In genomic region chr1:89844236-89844807, GRCh38 we compare ENCODE assay signal across 8 cellular contexts. TPM values are rescaled to one million over a fixed set of nuclear protein-coding genes. Genes with fewer than 3 reads are reported as not detected.
DNase-seq lines count a peak whose midpoint lies in the region; TF ChIP-seq lines count a peak whose summit lies in the region.

No MANE protein-coding gene starts in this region.

- peaks cover 4% of the 10 kb centered on the region for H3K4me1 ChIP-seq in fibroblast of lung (ENCODE audit: control insufficient read depth, extremely low read depth, insufficient read depth, low read length)

- H4K20me1 ChIP-seq in fibroblast of lung (ENCODE audit: control insufficient read depth, extremely low read depth, insufficient read depth, low read length) = no peaks in the 10 kb centered on the region

- peak overlapping the region; percentile 93 for H3K9ac ChIP-seq in fibroblast of lung (ENCODE audit: insufficient read depth, low read length)

- H3K4me3 Mint-ChIP-seq in activated CD4-positive, alpha-beta memory T cell treated with anti-CD3 and anti-CD28 coated beads, Interleukin-2, amount 10 ng/mL, durations not matched to agents 7 days and 5 days = peak overlapping the region; percentile 95

- peak overlapping the region; percentile 96 for H3K4me2 ChIP-seq in fibroblast of lung (ENCODE audit: extremely low read depth, insufficient read depth, low read length)

- peak overlapping the region; percentile 82 for H3K27ac Mint-ChIP-seq in activated CD4-positive, alpha-beta memory T cell treated with anti-CD3 and anti-CD28 coated beads, Interleukin-2, amount 10 ng/mL, durations not matched to agents 7 days and 5 days

- peak overlapping the region; percentile 77 for H3K27ac ChIP-seq in fibroblast of lung (ENCODE audit: insufficient read depth, low read length)

- H2AFZ ChIP-seq in fibroblast of lung (ENCODE audit: low read length) = peak overlapping the region; percentile 24

- H3K9me3 ChIP-seq in fibroblast of lung (ENCODE audit: control insufficient read depth, insufficient read depth, low read depth, low read length) = no peaks in the 10 kb centered on the region

- H3K36me3 ChIP-seq in fibroblast of lung (ENCODE audit: control insufficient read depth, insufficient read depth, low read length) = no peaks in the 10 kb centered on the region

- H3K27me3 ChIP-seq in fibroblast of lung (ENCODE audit: control insufficient read depth, insufficient read depth, low read length) = no peaks in the 10 kb centered on the region

- H3K36me3 Mint-ChIP-seq in activated CD4-positive, alpha-beta memory T cell treated with anti-CD3 and anti-CD28 coated beads, Interleukin-2, amount 10 ng/mL, durations not matched to agents 7 days and 5 days (ENCODE audit: low read depth) = peaks cover 27% of the 10 kb centered on the region

- H3K4me3 ChIP-seq in fibroblast of lung (replicated peaks in 1 of 4; ENCODE audit: control extremely low read depth in 1 of 4, insufficient read depth in 1 of 4, low read depth in 3 of 4, low read length in 4 of 4) = peak overlapping the region; percentile 76 to 81 (median 79)

- TF ChIP-seq CTCF in fibroblast of lung (conservative IDR thresholded peaks at IDR 0.05 in 1 of 2, IDR thresholded peaks at IDR 0.05 in 1 of 2; ENCODE audit: low read depth in 1 of 2, low read length in 2 of 2) = no peak

- peak; percentile 9 for DNase-seq in H4 (ENCODE audit: low spot score)
- DNase-seq in activated CD4-positive, alpha-beta memory T cell treated with anti-CD3 and anti-CD28 coated beads, Interleukin-2, amount 10 ng/mL, durations not matched to agents 7 days and 5 days = no peak
- peak; percentile 11 to 62 for DNase-seq in fibroblast of lung (ENCODE audit: low read depth in 2 of 2)
- peak in 3 of 4 experiments; percentile 23 to 38 (median 27) for DNase-seq in stimulated activated CD4-positive, alpha-beta T cell treated with anti-CD3 and anti-CD28 coated beads, Interleukin-1b, Interleukin-23, amount 100 ng/mL, for 24 hours (ENCODE audit: low read depth in 4 of 4, low spot score in 1 of 4)
- DNase-seq in NCI-H226 = no peak
- no peak for DNase-seq in glomerular visceral epithelial cell (ENCODE audit: extremely low spot score)
- no peak for DNase-seq in DMS153 treated with DMSO at 0.1 percent for 48 hours (lab: John Stamatoyannopoulos, UW; ENCODE audit: unreplicated experiment)
- DNase-seq in NCI-H2227 treated with DMSO at 0.1 percent for 48 hours (lab: John Stamatoyannopoulos, UW) = no peak

- POLR2A ChIA-PET in activated CD4-positive, alpha-beta memory T cell treated with anti-CD3 and anti-CD28 coated beads, Interleukin-2, amount 10 ng/mL, durations not matched to agents 7 days and 5 days (lab: Charles Lee) = interaction anchor here (0.6 to 3.0 kb wide), 19 partner anchors 11 to 359 kb away, joined by 3 to 38 read pairs (median 5); partner anchors contain the start of genes LRRC8C, LRRC8D and ZNF326

- peaks cover 5% of the 10 kb centered on the region for H3K79me2 ChIP-seq in fibroblast of lung (ENCODE audit: control insufficient read depth, insufficient read depth, low read length)

- CTCF ChIA-PET in activated CD4-positive, alpha-beta memory T cell treated with anti-CD3 and anti-CD28 coated beads, Interleukin-2, amount 10 ng/mL, durations not matched to agents 7 days and 5 days (lab: Charles Lee) = interaction anchor here (0.6 to 2.7 kb wide), 20 partner anchors 8 to 1850 kb away, joined by 3 to 17 read pairs (median 6); no protein-coding TSS in a partner anchor

- H3K4me1 Mint-ChIP-seq in activated CD4-positive, alpha-beta memory T cell treated with anti-CD3 and anti-CD28 coated beads, Interleukin-2, amount 10 ng/mL, durations not matched to agents 7 days and 5 days = peaks cover 65% of the 10 kb centered on the region

- no peaks in the 10 kb centered on the region for H3K27me3 Mint-ChIP-seq in activated CD4-positive, alpha-beta memory T cell treated with anti-CD3 and anti-CD28 coated beads, Interleukin-2, amount 10 ng/mL, durations not matched to agents 7 days and 5 days

- H3K9me3 Mint-ChIP-seq in activated CD4-positive, alpha-beta memory T cell treated with anti-CD3 and anti-CD28 coated beads, Interleukin-2, amount 10 ng/mL, durations not matched to agents 7 days and 5 days = no peaks in the 10 kb centered on the region

RNA-seq across cellular contexts. Expression of gene LRRC8D, which starts 23.5 kb away (rescaled TPM):
- total RNA-seq in H4 (2014; rRNA removed; shearing (Covaris generic)) = 22.9 and 25.2 TPM in 2 replicates
- total RNA-seq in activated CD4-positive, alpha-beta memory T cell treated with anti-CD3 and anti-CD28 coated beads, Interleukin-2, amount 10 ng/mL, durations not matched to agents 7 days and 5 days = 10 to 100 TPM; 19.4 to 20.3 TPM
- total RNA-seq in fibroblast of lung = 28.8 and 41.0 TPM in 2 replicates
- 40.0 and 58.1 TPM in 2 replicates for polyA plus RNA-seq in fibroblast of lung
- polyA plus RNA-seq in fibroblast of lung (2012) = 21.9 and 30.3 TPM in 2 replicates
- 16.8 and 22.9 TPM in 2 replicates for polyA minus RNA-seq in fibroblast of lung (ENCODE audit: low replicate concordance)

Comparison
In these comparisons a context has a peak if more than half of its experiments do, and no peak if none do; other contexts are left out.
1. DNase-seq: peak in H4 (single experiment), fibroblast of lung (2 of 2) and stimulated activated CD4-positive, alpha-beta T cell treated with anti-CD3 and anti-CD28 coated beads, Interleukin-1b, Interleukin-23, amount 100 ng/mL, for 24 hours (3 of 4); none in activated CD4-positive, alpha-beta memory T cell treated with anti-CD3 and anti-CD28 coated beads, Interleukin-2, amount 10 ng/mL, durations not matched to agents 7 days and 5 days (single experiment), NCI-H226 (single experiment), glomerular visceral epithelial cell (single experiment), DMS153 treated with DMSO at 0.1 percent for 48 hours (single experiment) and NCI-H2227 treated with DMSO at 0.1 percent for 48 hours (single experiment).